Comparison of ENCODE assay signal across 15 cellular contexts in genomic region chr15:71314956-71315537, GRCh38.
A peak's percentile ranks its signal among the peaks of the same experiment; 100 is the strongest.
DNase-seq lines count a peak whose midpoint lies in the region; ATAC-seq and TF ChIP-seq lines count a peak whose summit lies in the region.
"Had no signal": no experiment of that assay in that cellular context is flagged by ENCODE, and none has a peak within 500 bp of the region (broad histone marks: within the 10 kb centered on the region; RNA-seq: fewer than 3 reads in every experiment).

No MANE protein-coding gene starts in this region.

- no peak overlapping the region for H3K9ac ChIP-seq in neuronal stem cell (ENCODE audit: low read depth, low read length, poor library complexity)
- H3K9ac ChIP-seq: KMS-11 had no signal

- H2BK120ac ChIP-seq in neuronal stem cell (ENCODE audit: low read depth, low read length) = no peak overlapping the region

- H3K4me3 Mint-ChIP-seq in GM23338 = no peak overlapping the region
- H3K4me3 Mint-ChIP-seq: CD14-positive monocyte; CD8-positive, alpha-beta T cell; IgD-negative memory B cell had no signal

- peaks cover 12% of the 10 kb centered on the region; the same call in 2 of the 3 replicates for H3K9me3 Mint-ChIP-seq in GM23338

- H3K36me3 ChIP-seq in GM23338 (ENCODE audit: insufficient read depth) (no peaks in the 10 kb centered on the region), HEK293 (ENCODE audit: control insufficient read depth in 2 of 2, insufficient read depth in 1 of 2, low read length in 2 of 2) (no peaks in the 10 kb centered on the region), SJSA1 (0 out of 2 replicates have a peak, but pooled peaks cover 2% of the 10 kb centered on the region), neuronal stem cell (replicated peaks in 1 of 2; ENCODE audit: control insufficient read depth in 2 of 2, insufficient read depth in 2 of 2, low read length in 2 of 2) (no peaks in the 10 kb centered on the region)

- H3K36me3 Mint-ChIP-seq in GM23338 (ENCODE audit: low read depth) = peaks cover 11% of the 10 kb centered on the region; the same call in 2 of the 3 replicates
- H3K36me3 Mint-ChIP-seq: CD14-positive monocyte; CD8-positive, alpha-beta T cell; IgD-negative memory B cell had no signal

- peaks cover 12% of the 10 kb centered on the region for H3K4me1 Mint-ChIP-seq in GM23338
- H3K4me1 Mint-ChIP-seq: CD14-positive monocyte had no signal

- H3K4me2 ChIP-seq in GM23338 (no peak overlapping the region), neuronal stem cell (ENCODE audit: insufficient read depth, low read length, poor library complexity, severe bottlenecking) (no peak overlapping the region)
- H3K4me2 ChIP-seq: A549, KMS-11 had no signal

- no peak overlapping the region for H3K27ac ChIP-seq in GM23338 (ENCODE audit: low read depth)
- no peak overlapping the region for H3K27ac ChIP-seq in HEK293 (ENCODE audit: extremely low read depth, low read depth, low read length)
- H3K27ac ChIP-seq in SJSA1 = peak overlapping the region; percentile 59
- no peak overlapping the region for H3K27ac ChIP-seq in neuronal stem cell (replicated peaks; ENCODE audit: low read length)
- H3K27ac ChIP-seq: HL-60, KMS-11 had no signal

- H3K27me3 ChIP-seq in GM23338 (ENCODE audit: insufficient read depth) (no peaks in the 10 kb centered on the region), SJSA1 (replicated peaks) (no peaks in the 10 kb centered on the region), neuronal stem cell (ENCODE audit: control insufficient read depth in 3 of 3, insufficient read depth in 3 of 3, low read depth in 1 of 3, low read length in 3 of 3) (no peaks in the 10 kb centered on the region)

- H3K9me3 ChIP-seq in HEK293 (ENCODE audit: control insufficient read depth, insufficient read depth, low read depth, low read length) (no peaks in the 10 kb centered on the region), SJSA1 (replicated peaks) (no peaks in the 10 kb centered on the region), neuronal stem cell (replicated peaks in 1 of 2; ENCODE audit: control insufficient read depth in 2 of 2, insufficient read depth in 1 of 2, low read depth in 1 of 2, low read length in 2 of 2) (no peaks in the 10 kb centered on the region)
- H3K9me3 ChIP-seq: A549 had no signal

- H3F3A ChIP-seq in GM23338 (replicated peaks; ENCODE audit: low read depth) = no peaks in the 10 kb centered on the region

- no peak overlapping the region for H2BK12ac ChIP-seq in neuronal stem cell (ENCODE audit: low read length)

- no peak for DNase-seq in GM23338 (ENCODE audit: low spot score)
- no peak for DNase-seq in SJSA1 (ENCODE audit: low read depth in 1 of 2, low spot score in 2 of 2)
- DNase-seq in neuronal stem cell (ENCODE audit: low spot score) = no peak
- no peak for DNase-seq in hypothalamus (lab: John Stamatoyannopoulos, UW)
- DNase-seq: CD8-positive, alpha-beta T cell; COR-L47; GF-D8 had no signal

- WGBS in neuronal stem cell (ENCODE audit: extremely low coverage in 2 of 2, insufficient read length in 2 of 2, insufficient replicate concordance in 1 of 2), 2 donors = no CpG with 5 or more reads among the region's 2 CpGs

- no peak overlapping the region for H4K8ac ChIP-seq in neuronal stem cell (ENCODE audit: low read depth, low read length)

- peaks cover 2% of the 10 kb centered on the region for H3K27me3 Mint-ChIP-seq in GM23338 (ENCODE audit: insufficient read depth, low read depth, poor library complexity)

- H3K14ac ChIP-seq in neuronal stem cell (ENCODE audit: low read length) = no peak overlapping the region

- no peak overlapping the region for H2BK15ac ChIP-seq in neuronal stem cell (ENCODE audit: low read length)

- no peaks in the 10 kb centered on the region for H4K20me1 ChIP-seq in GM23338 (replicated peaks; ENCODE audit: insufficient read depth)

- CTCF ChIA-PET in HEK293 (lab: Yijun Ruan, JAX) = interaction anchor here (0.6 kb wide), 1 partner anchor 308 kb away, joined by 3 read pairs; no protein-coding TSS in a partner anchor

- no peaks in the 10 kb centered on the region for H3K79me1 ChIP-seq in neuronal stem cell (ENCODE audit: low read depth, low read length)

- H3K4me1 ChIP-seq in GM23338 (ENCODE audit: insufficient read depth) (0 out of 2 replicates have a peak, but pooled peaks cover 2% of the 10 kb centered on the region), HEK293 (ENCODE audit: control insufficient read depth, insufficient read depth, low read length) (no peaks in the 10 kb centered on the region), SJSA1 (replicated peaks) (peaks cover 47% of the 10 kb centered on the region), neuronal stem cell (ENCODE audit: control insufficient read depth in 2 of 2, insufficient read depth in 1 of 2, low read depth in 1 of 2, low read length in 2 of 2) (peaks cover 0 to 14% of the 10 kb centered on the region in 2 donors)
- H3K4me1 ChIP-seq: A549 had no signal

- no peaks in the 10 kb centered on the region for H3K79me2 ChIP-seq in GM23338 (replicated peaks; ENCODE audit: insufficient read depth)

- peak overlapping the region; percentile 5; the same call in 1 of the 2 replicates for H3K27ac Mint-ChIP-seq in GM23338
- H3K27ac Mint-ChIP-seq: CD14-positive monocyte; CD8-positive, alpha-beta T cell; IgD-negative memory B cell had no signal

- H3K4me3 ChIP-seq in GM23338 (no peak overlapping the region), HEK293 (ENCODE audit: low read depth, low read length) (no peak overlapping the region), SJSA1 (no peak overlapping the region), neuronal stem cell (ENCODE audit: low read length in 2 of 2) (no peak overlapping the region)
- H3K4me3 ChIP-seq: A549 had no signal

- H2BK5ac ChIP-seq in neuronal stem cell (ENCODE audit: low read length) = no peak overlapping the region

- H4K91ac ChIP-seq in neuronal stem cell (ENCODE audit: low read depth, low read length, poor library complexity) = no peak overlapping the region

- ATAC-seq in GM23338 = no peak
- ATAC-seq in HG03175 (IDR thresholded peaks at IDR 0.05; ENCODE audit: unreplicated experiment) = no peak
- no peak for ATAC-seq in GM21786 (IDR thresholded peaks at IDR 0.05; ENCODE audit: unreplicated experiment)
- ATAC-seq: A549; CD8-positive, alpha-beta T cell had no signal

- no peaks in the 10 kb centered on the region; the same call in 1 of the 2 replicates for H3K9me2 ChIP-seq in GM23338 (ENCODE audit: insufficient read depth)

- no peak overlapping the region for H2AK5ac ChIP-seq in neuronal stem cell (ENCODE audit: low read depth, low read length)

- no peak for TF ChIP-seq CTCF in GM23338 (conservative IDR thresholded peaks at IDR 0.05; ENCODE audit: low read depth in 2 of 2)
- no peak for TF ChIP-seq CTCF in HEK293 (tag by site-specific recombination; IDR thresholded peaks at IDR 0.05)

- H3K23ac ChIP-seq in neuronal stem cell (ENCODE audit: low read depth, low read length, poor library complexity) = no peak overlapping the region

- POLR2A ChIA-PET in HEK293 (lab: Yijun Ruan, JAX) = no interaction called here

- H2AFZ ChIP-seq in GM23338 = no peak overlapping the region
- H2AFZ ChIP-seq in neuronal stem cell (ENCODE audit: low read length) = no peak overlapping the region

- peak overlapping the region; percentile 5 for H3K18ac ChIP-seq in neuronal stem cell (ENCODE audit: low read length)

- H3K4ac ChIP-seq in neuronal stem cell (ENCODE audit: low read length) = no peak overlapping the region

TF ChIP-seq in GM23338, 12 proteins besides CTCF, POLR2A, EP300 and RAD21 (continues in another document):
- TF ChIP-seq NANOG (IDR thresholded peaks at IDR 0.05; ENCODE audit: borderline replicate concordance) (no peak), EZH2 (IDR thresholded peaks at IDR 0.05; ENCODE audit: low read depth, unreplicated experiment) (no peak), ETS1 (IDR thresholded peaks at IDR 0.05) (no peak)

TF ChIP-seq in HEK293, 187 proteins besides CTCF, POLR2A, EP300 and RAD21:
- TF ChIP-seq MYNN (tag by site-specific recombination; IDR thresholded peaks at IDR 0.05; ENCODE audit: borderline replicate concordance) = peak; percentile 92
- no peak for TF ChIP-seq ZNF560 (tag by site-specific recombination; IDR thresholded peaks at IDR 0.05; ENCODE audit: borderline replicate concordance)
